ENCODE assay signal across 35 cellular contexts in the genomic region with DNA sequence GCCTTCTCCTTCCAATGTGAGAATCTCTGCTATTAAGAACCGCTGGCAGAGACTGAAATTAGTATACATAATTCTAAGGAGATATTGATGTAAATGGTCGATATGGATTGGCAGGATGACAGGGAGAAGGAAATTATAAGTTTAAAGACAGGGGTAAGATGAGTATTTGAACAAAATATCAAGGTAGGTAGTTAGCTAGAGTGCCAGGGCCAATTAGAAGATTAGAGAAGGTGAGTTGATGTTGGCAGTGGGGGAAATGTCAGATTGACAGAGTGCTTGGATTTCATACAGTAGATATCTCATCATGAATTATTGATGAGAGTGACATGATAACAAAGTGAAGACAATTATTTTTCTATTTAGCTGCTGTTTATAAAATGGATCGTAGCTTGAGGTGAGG.
"Had no signal": no experiment of that assay in that cellular context is flagged by ENCODE, and none has a peak within 500 bp of the region (broad histone marks: within the 10 kb centered on the region; RNA-seq: fewer than 3 reads in every experiment).

No MANE protein-coding gene starts in this region.

- H3K27me3 ChIP-seq: MG63 had no signal

- H3K27ac ChIP-seq: KMS-11 had no signal

- H3K9ac ChIP-seq: KMS-11 had no signal

- H3K4me3 ChIP-seq: MG63 had no signal

- DNase-seq: Karpas-422, Kasumi-1, MG63, MM.1S, MV-4-11, NCI-H1048, NCI-H1092, NCI-H1092 treated with DMSO at 0.1 percent for 48 hours, NCI-H1105, NCI-H1105 treated with DMSO at 0.1 percent for 48 hours, NCI-H1417, NCI-H1417 treated with DMSO at 0.1 percent for 48 hours, NCI-H1436, NCI-H1436 treated with DMSO at 0.1 percent for 48 hours, NCI-H146, NCI-H1694, NCI-H1694 treated with DMSO at 0.1 percent for 48 hours, NCI-H187, NCI-H187 treated with DMSO at 0.1 percent for 48 hours, NCI-H1930, NCI-H2029, NCI-H2029 treated with DMSO at 0.1 percent for 48 hours, NCI-H2081, NCI-H2081 treated with DMSO at 0.1 percent for 48 hours, NCI-H2107, NCI-H2171, NCI-H2171 treated with DMSO at 0.1 percent for 48 hours, NCI-H2227 treated with DMSO at 0.1 percent for 48 hours, NCI-H226, NCI-H345, NCI-H446, NCI-H446 treated with DMSO at 0.1 percent for 48 hours, NCI-H510A, NCI-H510A treated with DMSO at 0.1 percent for 48 hours had no signal

- H3K36me3 ChIP-seq: MG63 had no signal

- H3K4me2 ChIP-seq: KMS-11 had no signal

- H3K9me3 ChIP-seq: MG63 had no signal
